30 cellular contexts compared by ENCODE assay signal in the genomic region with DNA sequence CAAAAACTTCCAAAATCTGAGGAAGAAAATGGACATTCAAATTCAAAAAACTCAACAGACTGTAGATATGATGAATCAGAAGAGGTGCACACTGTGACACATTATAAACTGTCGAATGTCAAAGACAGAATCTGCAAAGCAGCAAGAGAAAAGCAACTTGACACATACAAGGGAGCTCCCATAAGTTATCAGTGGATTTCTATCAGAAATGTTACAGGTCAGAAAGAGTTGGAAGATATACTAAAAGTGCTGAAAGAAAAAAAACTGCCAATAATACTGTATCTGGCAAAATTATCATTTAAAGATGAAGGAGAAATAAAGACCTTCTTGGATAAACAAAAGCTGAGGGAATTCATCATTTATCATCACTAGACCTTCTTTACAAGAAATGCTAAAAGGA.
"Had no signal": no experiment of that assay in that cellular context is flagged by ENCODE, and none has a peak within 500 bp of the region (broad histone marks: within the 10 kb centered on the region; RNA-seq: fewer than 3 reads in every experiment).

No MANE protein-coding gene starts in this region.

- H3K4me1 ChIP-seq: ascending aorta, breast epithelium, colonic mucosa had no signal

- H3K27me3 Mint-ChIP-seq: activated CD4-positive, alpha-beta memory T cell treated with anti-CD3 and anti-CD28 coated beads, Interleukin-2, amount 10 ng/mL, durations not matched to agents 7 days and 5 days; activated CD4-positive, alpha-beta T cell treated with anti-CD3 and anti-CD28 coated beads, Interleukin-2, amount 10 ng/mL, durations not matched to agents 7 days and 5 days; activated naive CD4-positive, alpha-beta T cell treated with anti-CD3 and anti-CD28 coated beads, Interleukin-2, amount 10 ng/mL, durations not matched to agents 7 days and 5 days; activated naive CD8-positive, alpha-beta T cell treated with anti-CD3 and anti-CD28 coated beads, Interleukin-2, amount 10 ng/mL, durations not matched to agents 7 days and 5 days; activated T-cell treated with anti-CD3 and anti-CD28 coated beads, Interleukin-2, amount 50 U/mL, for 24 hours; brain had no signal

- H3K9me3 ChIP-seq: colonic mucosa had no signal

- H3K36me3 Mint-ChIP-seq: brain had no signal

- H3K4me1 Mint-ChIP-seq: activated CD4-positive, alpha-beta memory T cell treated with anti-CD3 and anti-CD28 coated beads, Interleukin-2, amount 10 ng/mL, durations not matched to agents 7 days and 5 days; activated CD4-positive, alpha-beta T cell treated with anti-CD3 and anti-CD28 coated beads, Interleukin-2, amount 10 ng/mL, durations not matched to agents 7 days and 5 days; activated naive CD4-positive, alpha-beta T cell treated with anti-CD3 and anti-CD28 coated beads, Interleukin-2, amount 10 ng/mL, durations not matched to agents 7 days and 5 days; activated naive CD8-positive, alpha-beta T cell treated with anti-CD3 and anti-CD28 coated beads, Interleukin-2, amount 10 ng/mL, durations not matched to agents 7 days and 5 days; brain had no signal

- ATAC-seq: activated naive CD4-positive, alpha-beta T cell treated with anti-CD3 and anti-CD28 coated beads, Interleukin-2, amount 50 U/mL, for 72 hours; activated T-cell treated with anti-CD3 and anti-CD28 coated beads, Interleukin-2, amount 50 U/mL, for 72 hours; esophagus mucosa had no signal

- H3K27ac Mint-ChIP-seq: activated CD4-positive, alpha-beta memory T cell treated with anti-CD3 and anti-CD28 coated beads, Interleukin-2, amount 10 ng/mL, durations not matched to agents 7 days and 5 days; activated CD4-positive, alpha-beta T cell treated with anti-CD3 and anti-CD28 coated beads, Interleukin-2, amount 10 ng/mL, durations not matched to agents 7 days and 5 days; activated naive CD4-positive, alpha-beta T cell treated with anti-CD3 and anti-CD28 coated beads, Interleukin-2, amount 10 ng/mL, durations not matched to agents 7 days and 5 days; activated naive CD4-positive, alpha-beta T cell treated with anti-CD3 and anti-CD28 coated beads, Interleukin-2, amount 50 U/mL, for 72 hours; activated naive CD8-positive, alpha-beta T cell treated with anti-CD3 and anti-CD28 coated beads, Interleukin-2, amount 10 ng/mL, durations not matched to agents 7 days and 5 days; activated T-cell treated with anti-CD3 and anti-CD28 coated beads, Interleukin-2, amount 50 U/mL, for 24 hours; brain; T-helper 2 cell treated with Interferon-gamma antibody and Interleukin-4, amounts not matched to agents 5 μg/mL and 100 μg/mL, for 36 hours had no signal

- H3K27me3 ChIP-seq: ascending aorta, breast epithelium, cardiac muscle cell, colonic mucosa had no signal

- DNase-seq: activated CD4-positive, alpha-beta memory T cell treated with anti-CD3 and anti-CD28 coated beads, Interleukin-2, amount 10 ng/mL, durations not matched to agents 7 days and 5 days; activated CD4-positive, alpha-beta T cell treated with anti-CD3 and anti-CD28 coated beads for 1 hour; activated CD4-positive, alpha-beta T cell treated with anti-CD3 and anti-CD28 coated beads for 4 hours; activated CD4-positive, alpha-beta T cell treated with anti-CD3 and anti-CD28 coated beads, Interleukin-2, amount 10 ng/mL, durations not matched to agents 7 days and 5 days; activated CD4-positive, alpha-beta T cell treated with anti-CD3 and anti-CD28 coated beads, Interleukin-2, amount 50 U/mL, for 4 hours; activated CD4-positive, CD25-positive, alpha-beta regulatory T cell; activated CD8-positive, alpha-beta memory T cell treated with anti-CD3 and anti-CD28 coated beads, Interleukin-2, amount 50 U/mL, for 48 hours; activated gamma-delta T cell; activated naive CD4-positive, alpha-beta T cell; activated naive CD4-positive, alpha-beta T cell treated with anti-CD3 and anti-CD28 coated beads, Interleukin-2, amount 10 ng/mL, durations not matched to agents 7 days and 5 days; activated naive CD8-positive, alpha-beta T cell treated with anti-CD3 and anti-CD28 coated beads, Interleukin-2, amount 10 ng/mL, durations not matched to agents 7 days and 5 days; activated T-cell treated with anti-CD3 and anti-CD28 coated beads for 4 hours; activated T-cell treated with anti-CD3 and anti-CD28 coated beads, Interleukin-2, amount 50 U/mL, for 24 hours; activated T-cell treated with anti-CD3 and anti-CD28 coated beads, Interleukin-2, amount 50 U/mL, for 72 hours; central memory CD4-positive, alpha-beta T cell; cerebellar nuclear complex; colonic mucosa; effector CD8-positive, alpha-beta T cell; foreskin fibroblast; head of caudate nucleus; hippocampal formation; T1000; WERI-Rb-1 had no signal

- H3K4me3 ChIP-seq: ascending aorta, breast epithelium, cardiac muscle cell, colonic mucosa had no signal

- H3K36me3 ChIP-seq: ascending aorta, breast epithelium, cardiac muscle cell, colonic mucosa, WERI-Rb-1 had no signal

- H3K4me3 Mint-ChIP-seq: activated CD4-positive, alpha-beta memory T cell treated with anti-CD3 and anti-CD28 coated beads, Interleukin-2, amount 10 ng/mL, durations not matched to agents 7 days and 5 days; activated CD4-positive, alpha-beta T cell treated with anti-CD3 and anti-CD28 coated beads, Interleukin-2, amount 10 ng/mL, durations not matched to agents 7 days and 5 days; activated naive CD4-positive, alpha-beta T cell treated with anti-CD3 and anti-CD28 coated beads, Interleukin-2, amount 10 ng/mL, durations not matched to agents 7 days and 5 days; activated naive CD8-positive, alpha-beta T cell treated with anti-CD3 and anti-CD28 coated beads, Interleukin-2, amount 10 ng/mL, durations not matched to agents 7 days and 5 days; activated T-cell treated with anti-CD3 and anti-CD28 coated beads, Interleukin-2, amount 50 U/mL, for 24 hours; activated T-cell treated with anti-CD3 and anti-CD28 coated beads, Interleukin-2, amount 50 U/mL, for 72 hours; brain; T-helper 2 cell treated with Interferon-gamma antibody and Interleukin-4, amounts not matched to agents 5 μg/mL and 100 μg/mL, for 36 hours had no signal

- H3K27ac ChIP-seq: ascending aorta, breast epithelium, cardiac muscle cell, colonic mucosa, WERI-Rb-1 had no signal
